Comparison of ENCODE assay signal across 5 cellular contexts in the genomic region with DNA sequence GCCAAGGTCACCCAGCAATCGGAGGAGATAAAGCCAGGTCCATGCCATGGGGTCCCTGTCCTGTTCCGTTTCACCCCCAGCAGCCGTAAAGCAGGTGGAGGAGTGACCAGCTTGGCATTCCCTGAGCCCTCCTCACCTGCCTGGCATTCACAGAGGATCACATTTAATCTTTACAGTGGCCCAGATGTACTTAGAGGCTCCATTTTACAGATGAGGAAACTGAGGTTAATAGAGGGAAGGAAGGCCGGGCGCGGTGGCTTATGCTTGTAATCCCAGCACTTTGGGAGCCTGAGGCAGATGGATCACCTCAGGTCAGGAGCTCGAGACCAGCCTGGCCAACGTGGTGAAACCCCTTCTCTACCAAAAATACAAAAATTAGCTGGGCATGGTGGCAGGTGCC. TPM values are rescaled to one million over a fixed set of nuclear protein-coding genes. Genes with fewer than 3 reads are reported as not detected.
"Had no signal": no experiment of that assay in that cellular context is flagged by ENCODE, and none has a peak within 500 bp of the region (broad histone marks: within the 10 kb centered on the region; RNA-seq: fewer than 3 reads in every experiment).

No MANE protein-coding gene starts in this region.

RNA-seq across cellular contexts. Expression of a gene that starts 11.6 kb away (rescaled TPM):
- total RNA-seq: HT1080, LHCN-M2, OCI-LY7, PC-3 had no signal
- polyA plus RNA-seq: IgD-negative memory B cell had no signal
